ENCODE assay signal across 32 cellular contexts in genomic region chr22:19721486-19722172, GRCh38. TPM values are rescaled to one million over a fixed set of nuclear protein-coding genes. Genes with fewer than 3 reads are reported as not detected.
DNase-seq lines count a peak whose midpoint lies in the region; ATAC-seq and TF ChIP-seq lines count a peak whose summit lies in the region.
"Had no signal": no experiment of that assay in that cellular context is flagged by ENCODE, and none has a peak within 500 bp of the region (broad histone marks: within the 10 kb centered on the region; RNA-seq: fewer than 3 reads in every experiment).

No MANE protein-coding gene starts in this region.

- WGBS in mesendoderm (ENCODE audit: extremely low coverage, insufficient coverage, low lambda C conversion rate): no CpG with 5 or more reads among the region's 43 CpGs

- no peak overlapping the region for H3K4me3 ChIP-seq in mesendoderm (ENCODE audit: low read length)
- H3K4me3 ChIP-seq: esophagus squamous epithelium, heart left ventricle had no signal

- H2AK5ac ChIP-seq in mesendoderm (ENCODE audit: low read length): no peak overlapping the region

- no peak overlapping the region for H3K4ac ChIP-seq in mesendoderm (ENCODE audit: low read depth, low read length)

- no peak overlapping the region for H3K9ac ChIP-seq in mesendoderm (ENCODE audit: low read length)
- H3K9ac ChIP-seq: SK-N-SH had no signal

- no peaks in the 10 kb centered on the region for H3K36me3 ChIP-seq in mesendoderm (ENCODE audit: control insufficient read depth, insufficient read depth, low read length)

- H2BK15ac ChIP-seq in mesendoderm (replicated peaks; ENCODE audit: low read depth): no peak overlapping the region

- H3K27ac Mint-ChIP-seq in glutamatergic neuron (ENCODE audit: unreplicated experiment): no peak overlapping the region
- no peak overlapping the region for H3K27ac Mint-ChIP-seq in type B pancreatic cell
- H3K27ac Mint-ChIP-seq: activated CD8-positive, alpha-beta T cell treated with anti-CD3 and anti-CD28 coated beads for 36 hours; activated naive CD4-positive, alpha-beta T cell treated with anti-CD3 and anti-CD28 coated beads, Interleukin-2, amount 50 U/mL, for 24 hours; activated T-helper 17 cell treated with anti-CD3 and anti-CD28 coated beads, Interleukin-2, amount 50 U/mL, for 72 hours; CD14-positive monocyte; immature natural killer cell; T-helper 17 cell had no signal

- ATAC-seq in left cardiac atrium (no peak), Right ventricle myocardium inferior (no peak), GM21528 (IDR thresholded peaks at IDR 0.05; ENCODE audit: low FRiP score, unreplicated experiment) (no peak)
- ATAC-seq: activated CD4-positive, CD25-positive, alpha-beta regulatory T cell treated with anti-CD3 and anti-CD28 coated beads, Interleukin-2, amount 50 U/mL, for 24 hours; activated CD8-positive, alpha-beta T cell treated with anti-CD3 and anti-CD28 coated beads for 36 hours; activated T-helper 17 cell treated with anti-CD3 and anti-CD28 coated beads, Interleukin-2, amount 50 U/mL, for 72 hours; foreskin keratinocyte; left lobe of liver; PC-3; T-helper 17 cell had no signal

- peak; percentile 23 for DNase-seq in left cardiac atrium
- DNase-seq in Right ventricle myocardium inferior (ENCODE audit: missing footprints): no peak
- no peak for DNase-seq in glutamatergic neuron
- DNase-seq in mesendoderm: no peak
- DNase-seq in type B pancreatic cell (ENCODE audit: extremely low spot score, unreplicated experiment): no peak
- no peak for DNase-seq in COLO668 (lab: John Stamatoyannopoulos, UW; ENCODE audit: unreplicated experiment)
- no peak for DNase-seq in AG08395 (ENCODE audit: low spot score)
- DNase-seq: activated CD8-positive, alpha-beta T cell treated with anti-CD3 and anti-CD28 coated beads for 36 hours; amniotic stem cell; Calu3; cerebellar nuclear complex; DMS79 treated with DMSO at 0.1 percent for 48 hours; esophagus squamous epithelium; foreskin keratinocyte; immature natural killer cell; mesenchymal stem cell; NCI-H1417; NCI-H2029; NCI-H526; occipital lobe; PC-3; SK-N-SH; stimulated activated naive CD4-positive, alpha-beta T cell; T-helper 17 cell had no signal

- H3K18ac ChIP-seq in mesendoderm (ENCODE audit: low read length): no peak overlapping the region

- peak overlapping the region; percentile 34 for H3K56ac ChIP-seq in mesendoderm (ENCODE audit: low read length)

- H3K4me1 Mint-ChIP-seq in glutamatergic neuron (ENCODE audit: low read depth, unreplicated experiment) (peaks cover 6% of the 10 kb centered on the region), type B pancreatic cell (ENCODE audit: unreplicated experiment) (no peaks in the 10 kb centered on the region)
- H3K4me1 Mint-ChIP-seq: activated T-helper 17 cell treated with anti-CD3 and anti-CD28 coated beads, Interleukin-2, amount 50 U/mL, for 72 hours had no signal

- intact Hi-C loops in left cardiac atrium (cut with DNase I) (no loop called here), Right ventricle myocardium inferior (cut with DNase I) (no loop called here)

- TF ChIP-seq CTCF in glutamatergic neuron (IDR thresholded peaks at IDR 0.05; ENCODE audit: partially characterized antibody, unreplicated experiment) (no peak), type B pancreatic cell (conservative IDR thresholded peaks at IDR 0.05) (no peak)

- H3K27me3 ChIP-seq in mesendoderm (ENCODE audit: insufficient read depth, low read length, poor library complexity): peaks cover 30% of the 10 kb centered on the region

- H3K36me3 Mint-ChIP-seq in glutamatergic neuron (ENCODE audit: unreplicated experiment): peaks cover 8% of the 10 kb centered on the region
- H3K36me3 Mint-ChIP-seq in type B pancreatic cell: peaks cover 17% of the 10 kb centered on the region
- H3K36me3 Mint-ChIP-seq: immature natural killer cell had no signal

- no peak overlapping the region for H3K23ac ChIP-seq in mesendoderm (ENCODE audit: low read length)

- H3K4me1 ChIP-seq in mesendoderm (ENCODE audit: control insufficient read depth, low read depth, low read length): peaks cover 9% of the 10 kb centered on the region
- H3K4me1 ChIP-seq: foreskin keratinocyte had no signal

- H4K8ac ChIP-seq in mesendoderm (ENCODE audit: low read depth, low read length): no peak overlapping the region

- H3K27me3 Mint-ChIP-seq in glutamatergic neuron (ENCODE audit: unreplicated experiment) (peaks cover 48% of the 10 kb centered on the region), type B pancreatic cell (peaks cover 65% of the 10 kb centered on the region)

- H3K79me1 ChIP-seq in mesendoderm (ENCODE audit: low read length): no peaks in the 10 kb centered on the region

- no peak overlapping the region for H4K5ac ChIP-seq in mesendoderm (ENCODE audit: low read length)

- H3K4me3 Mint-ChIP-seq in glutamatergic neuron (ENCODE audit: unreplicated experiment) (peak overlapping the region; percentile 46), type B pancreatic cell (peak overlapping the region; percentile 39)
- H3K4me3 Mint-ChIP-seq: activated CD8-positive, alpha-beta T cell treated with anti-CD3 and anti-CD28 coated beads for 36 hours; activated naive CD4-positive, alpha-beta T cell treated with anti-CD3 and anti-CD28 coated beads, Interleukin-2, amount 50 U/mL, for 24 hours; activated T-helper 17 cell treated with anti-CD3 and anti-CD28 coated beads, Interleukin-2, amount 50 U/mL, for 72 hours had no signal

- H3K27ac ChIP-seq in mesendoderm (ENCODE audit: low read depth, low read length): no peak overlapping the region
- H3K27ac ChIP-seq: esophagus squamous epithelium, foreskin keratinocyte had no signal

- no peak overlapping the region for H2BK120ac ChIP-seq in mesendoderm (ENCODE audit: low read depth, low read length)

- peaks cover 22% of the 10 kb centered on the region for H3K9me3 Mint-ChIP-seq in glutamatergic neuron (ENCODE audit: unreplicated experiment)
- H3K9me3 Mint-ChIP-seq in type B pancreatic cell: no peaks in the 10 kb centered on the region
- H3K9me3 Mint-ChIP-seq: activated CD8-positive, alpha-beta T cell treated with anti-CD3 and anti-CD28 coated beads for 36 hours; activated naive CD4-positive, alpha-beta T cell treated with anti-CD3 and anti-CD28 coated beads, Interleukin-2, amount 50 U/mL, for 24 hours; activated T-helper 17 cell treated with anti-CD3 and anti-CD28 coated beads, Interleukin-2, amount 50 U/mL, for 72 hours had no signal

- H3K4me2 ChIP-seq in mesendoderm (ENCODE audit: low read length): peak overlapping the region; percentile 7
- H3K4me2 ChIP-seq: SK-N-SH had no signal

- H2BK5ac ChIP-seq in mesendoderm (ENCODE audit: low read length): no peak overlapping the region

- H3K79me2 ChIP-seq in mesendoderm (ENCODE audit: control insufficient read depth, insufficient read depth, low read length): no peaks in the 10 kb centered on the region

RNA-seq across cellular contexts. Expression of gene GP1BB, which starts 1.7 kb away (rescaled TPM):
- total RNA-seq in left cardiac atrium (not detected), Right ventricle myocardium inferior (not detected), glutamatergic neuron (ENCODE audit: unreplicated experiment) (8.3 TPM), type B pancreatic cell (ENCODE audit: low replicate concordance) (1.9 and 2.4 TPM in 2 replicates)
- polyA plus RNA-seq in mesendoderm (2013, experiment 1 of 2): 0.52 TPM
- 0.45 TPM for polyA plus RNA-seq in mesendoderm (2013, experiment 2 of 2)
- total RNA-seq: activated CD8-positive, alpha-beta T cell treated with anti-CD3 and anti-CD28 coated beads for 36 hours; activated T-helper 17 cell treated with anti-CD3 and anti-CD28 coated beads, Interleukin-2, amount 50 U/mL, for 72 hours; Calu3; HT1080 had no signal

RNA-seq across cellular contexts. Expression of gene SEPTIN5, which starts 7.3 kb away (rescaled TPM):
- total RNA-seq in left cardiac atrium: 100 to 1,000 TPM; 118 to 127 TPM
- total RNA-seq in Right ventricle myocardium inferior: 120 TPM
- total RNA-seq in glutamatergic neuron (ENCODE audit: unreplicated experiment): 96.0 TPM
- polyA plus RNA-seq in mesendoderm (2013, experiment 1 of 2): 6.2 TPM
- 5.7 TPM for polyA plus RNA-seq in mesendoderm (2013, experiment 2 of 2)
- total RNA-seq in type B pancreatic cell (ENCODE audit: low replicate concordance): 45.7 and 54.6 TPM in 2 replicates

RNA-seq across cellular contexts. Expression of gene TBX1, which starts 38.9 kb away (rescaled TPM):
- total RNA-seq in left cardiac atrium (1 to 10 TPM in 1 of 2 donors, under 1 TPM in 1; 0.47 to 2.4 TPM), Right ventricle myocardium inferior (3.6 TPM), glutamatergic neuron (ENCODE audit: unreplicated experiment) (2.4 TPM), type B pancreatic cell (ENCODE audit: low replicate concordance) (2.4 and 3.4 TPM in 2 replicates)
- 0.03 TPM for polyA plus RNA-seq in mesendoderm (2013, experiment 1 of 2)
- 0.10 TPM for polyA plus RNA-seq in mesendoderm (2013, experiment 2 of 2)
- total RNA-seq: activated CD8-positive, alpha-beta T cell treated with anti-CD3 and anti-CD28 coated beads for 36 hours; activated T-helper 17 cell treated with anti-CD3 and anti-CD28 coated beads, Interleukin-2, amount 50 U/mL, for 72 hours; Calu3; T-helper 17 cell had no signal
- polyA plus RNA-seq: CD14-positive monocyte, SK-N-SH had no signal
